Comparison of ENCODE assay signal across 12 cellular contexts in genomic region chr11:73322986-73323306, GRCh38. TPM values are rescaled to one million over a fixed set of nuclear protein-coding genes. Genes with fewer than 3 reads are reported as not detected.
A peak's percentile ranks its signal among the peaks of the same experiment; 100 is the strongest.
DNase-seq lines count a peak whose midpoint lies in the region; ATAC-seq and TF ChIP-seq lines count a peak whose summit lies in the region.
"Had no signal": no experiment of that assay in that cellular context is flagged by ENCODE, and none has a peak within 500 bp of the region (broad histone marks: within the 10 kb centered on the region; RNA-seq: fewer than 3 reads in every experiment).

No MANE protein-coding gene starts in this region.

- H3K4me3 ChIP-seq in mesodermal cell (ENCODE audit: extremely low read depth, insufficient read depth, low read length, poor library complexity, severe bottlenecking), result no peak overlapping the region
- peak overlapping the region; percentile 33 to 47 for H3K4me3 ChIP-seq in stomach smooth muscle (ENCODE audit: low read length in 2 of 2)

- H3K4me1 ChIP-seq in mesodermal cell (ENCODE audit: control insufficient read depth, insufficient read depth, low read length, poor library complexity, severe bottlenecking) (peaks cover 69% of the 10 kb centered on the region), stomach smooth muscle (ENCODE audit: control insufficient read depth, insufficient read depth, low read length) (peaks cover 96% of the 10 kb centered on the region)

- H3K4me3 Mint-ChIP-seq in HFFc6, result peak overlapping the region; percentile 56
- H3K4me3 Mint-ChIP-seq: activated T-cell treated with anti-CD3 and anti-CD28 coated beads, Interleukin-2, amount 50 U/mL, for 4 hours; naive thymus-derived CD8-positive, alpha-beta T cell had no signal

- peak overlapping the region; percentile 31 to 51 for H3K9ac ChIP-seq in stomach smooth muscle (ENCODE audit: low read length in 2 of 2)

- H3K27me3 Mint-ChIP-seq in HFFc6 (ENCODE audit: insufficient read depth), result peaks cover 1% of the 10 kb centered on the region
- H3K27me3 Mint-ChIP-seq: naive thymus-derived CD8-positive, alpha-beta T cell had no signal

- no peak for DNase-seq in HFFc6
- DNase-seq: activated T-cell treated with anti-CD3 and anti-CD28 coated beads, Interleukin-2, amount 50 U/mL, for 4 hours; cerebellar nuclear complex; naive thymus-derived CD8-positive, alpha-beta T cell; NCI-H1436 treated with DMSO at 0.1 percent for 48 hours had no signal

- H3K36me3 ChIP-seq in mesodermal cell (ENCODE audit: control insufficient read depth, insufficient read depth, low read length) (peaks cover 43% of the 10 kb centered on the region), stomach smooth muscle (ENCODE audit: control insufficient read depth in 2 of 2, insufficient read depth in 2 of 2, low read length in 2 of 2) (peaks cover 0 to 7% of the 10 kb centered on the region in 2 donors)

- no peak for TF ChIP-seq CTCF in HFFc6 (IDR thresholded peaks at IDR 0.05)

- H3K27ac ChIP-seq in cingulate gyrus (ENCODE audit: low read depth, low read length), result peak overlapping the region; percentile 58
- peak overlapping the region; percentile 85 for H3K27ac ChIP-seq in mesodermal cell (ENCODE audit: low read depth, low read length, severe bottlenecking)
- peak overlapping the region; percentile 90 for H3K27ac ChIP-seq in stomach smooth muscle (ENCODE audit: low read length)

- WGBS in mesodermal cell (ENCODE audit: insufficient coverage in 2 of 2), 2 experiments, result 83 to 90% methylated on average over 2 of the region's 2 CpGs

- H3K27me3 ChIP-seq in stomach smooth muscle (ENCODE audit: control insufficient read depth in 1 of 2, insufficient read depth in 2 of 2, low read length in 2 of 2), result no peaks in the 10 kb centered on the region

- H3K36me3 Mint-ChIP-seq in HFFc6 (ENCODE audit: low read depth), result peaks cover 35% of the 10 kb centered on the region
- H3K36me3 Mint-ChIP-seq: naive thymus-derived CD8-positive, alpha-beta T cell had no signal

- H3K9me3 ChIP-seq in mesodermal cell (ENCODE audit: control insufficient read depth, low read length) (no peaks in the 10 kb centered on the region), stomach smooth muscle (ENCODE audit: control insufficient read depth in 2 of 2, low read length in 2 of 2) (no peaks in the 10 kb centered on the region)

- H3K9me3 Mint-ChIP-seq in HFFc6, result no peaks in the 10 kb centered on the region
- H3K9me3 Mint-ChIP-seq: activated T-cell treated with anti-CD3 and anti-CD28 coated beads, Interleukin-2, amount 50 U/mL, for 4 hours; naive thymus-derived CD8-positive, alpha-beta T cell had no signal

- H3K27ac Mint-ChIP-seq in HFFc6, result peak overlapping the region; percentile 95

- no peak for ATAC-seq in GM21423 (IDR thresholded peaks at IDR 0.05; ENCODE audit: unreplicated experiment)
- ATAC-seq in GM18909 (IDR thresholded peaks at IDR 0.05; ENCODE audit: poor library complexity, unreplicated experiment), result no peak
- ATAC-seq in GM21360 (IDR thresholded peaks at IDR 0.05; ENCODE audit: unreplicated experiment), result no peak
- no peak for ATAC-seq in HG03354 (IDR thresholded peaks at IDR 0.05; ENCODE audit: poor library complexity, severe bottlenecking, unreplicated experiment)
- ATAC-seq: activated T-cell treated with anti-CD3 and anti-CD28 coated beads, Interleukin-2, amount 50 U/mL, for 4 hours; naive thymus-derived CD8-positive, alpha-beta T cell had no signal

- peaks cover 95% of the 10 kb centered on the region for H3K4me1 Mint-ChIP-seq in HFFc6 (ENCODE audit: low read depth)

RNA-seq across cellular contexts. Expression of gene ARHGEF17, which starts 14.9 kb away (rescaled TPM):
- 100 to 1,000 TPM in 2 of 6 experiments, 10 to 100 TPM in 4; 84.6 to 112 (median 92.1) TPM for total RNA-seq in HFFc6 (2021; fragmentation: NEBNext Ultra II Directional; extraction: Animal tissue kit (Norgen Biotek cat#: 25700))
- polyA plus RNA-seq in mesodermal cell (2013, experiment 1 of 2), result 83.9 TPM
- 71.8 TPM for polyA plus RNA-seq in mesodermal cell (2013, experiment 2 of 2)
- total RNA-seq: naive thymus-derived CD8-positive, alpha-beta T cell had no signal

RNA-seq across cellular contexts. Expression of gene P2RY6, which starts 50.8 kb away (rescaled TPM):
- 1 to 10 TPM in 4 of 6 experiments, under 1 TPM in 2; 0.54 to 2.4 (median 1.9) TPM for total RNA-seq in HFFc6 (2021; fragmentation: NEBNext Ultra II Directional; extraction: Animal tissue kit (Norgen Biotek cat#: 25700))
- polyA plus RNA-seq in mesodermal cell (2013, experiment 1 of 2), result 2.8 TPM
- 3.0 TPM for polyA plus RNA-seq in mesodermal cell (2013, experiment 2 of 2)
- total RNA-seq: activated T-cell treated with anti-CD3 and anti-CD28 coated beads, Interleukin-2, amount 50 U/mL, for 4 hours had no signal
- polyA plus RNA-seq: naive thymus-derived CD8-positive, alpha-beta T cell had no signal

RNA-seq across cellular contexts. Expression of gene RELT, which starts 53.3 kb away (rescaled TPM):
- 1 to 10 TPM; 6.2 to 7.7 (median 7.0) TPM for total RNA-seq in HFFc6 (2021; fragmentation: NEBNext Ultra II Directional; extraction: Animal tissue kit (Norgen Biotek cat#: 25700))
- polyA plus RNA-seq in mesodermal cell (2013, experiment 1 of 2), result 9.1 TPM
- polyA plus RNA-seq in mesodermal cell (2013, experiment 2 of 2), result 6.0 TPM
